8 cellular contexts compared by ENCODE assay signal in the genomic region with DNA sequence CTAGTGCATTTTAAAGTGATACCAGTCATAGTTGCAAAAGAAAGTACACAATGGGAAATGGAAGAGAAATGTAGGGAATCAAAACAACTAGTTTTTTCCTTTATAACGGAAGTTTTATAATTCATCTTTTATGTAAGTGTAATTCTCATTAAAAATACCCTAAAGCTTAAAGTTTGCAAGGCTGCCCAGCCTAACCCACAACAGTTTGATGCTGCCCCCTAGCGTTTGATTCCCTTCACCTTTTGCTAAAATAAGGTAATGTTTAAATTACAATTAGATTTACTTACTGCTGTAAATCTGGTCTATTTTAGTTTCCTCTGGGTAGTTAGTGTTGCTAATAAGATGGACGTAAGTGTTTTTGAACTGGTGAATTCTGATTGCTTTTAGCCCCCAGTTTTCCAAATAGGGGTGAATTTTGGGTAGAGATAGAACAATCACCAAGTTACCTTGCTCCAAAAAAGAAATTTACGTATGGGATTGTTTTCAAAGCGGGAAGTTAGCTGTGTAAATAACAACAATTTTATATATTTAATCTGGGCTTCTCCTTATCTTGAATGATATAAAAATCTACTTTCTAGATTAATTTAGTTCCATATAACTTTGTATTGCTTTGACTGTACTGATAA. TPM values are rescaled to one million over a fixed set of nuclear protein-coding genes. Genes with fewer than 3 reads are reported as not detected.
DNase-seq lines count a peak whose midpoint lies in the region; ATAC-seq, FAIRE-seq and TF ChIP-seq lines count a peak whose summit lies in the region.

No MANE protein-coding gene starts in this region.

- no peak for ATAC-seq in HG03280 (IDR thresholded peaks at IDR 0.05; ENCODE audit: unreplicated experiment)
- no peak for ATAC-seq in HG03039 (IDR thresholded peaks at IDR 0.05; ENCODE audit: unreplicated experiment)

- peaks cover 68% of the 10 kb centered on the region for H3K79me2 ChIP-seq in Loucy (ENCODE audit: insufficient read depth, low read length)

- H3K27ac ChIP-seq in spleen: peak overlapping the region; percentile 44 to 100 (median 100)

- H3K4me1 ChIP-seq in Loucy (ENCODE audit: insufficient read depth, low read length, poor library complexity, severe bottlenecking) (peaks cover 31% of the 10 kb centered on the region), adipocyte (ENCODE audit: control insufficient read depth, insufficient read depth, low read length) (peaks cover 18% of the 10 kb centered on the region), spleen (peaks cover 26 to 82% (median 64%) of the 10 kb centered on the region in 6 donors)

- no peak for TF ChIP-seq POLR2A in spleen (IDR thresholded peaks at IDR 0.05)

- H3K9me3 ChIP-seq in Loucy (ENCODE audit: insufficient read depth, low read depth, low read length) (no peaks in the 10 kb centered on the region), adipocyte (ENCODE audit: control insufficient read depth, low read length) (no peaks in the 10 kb centered on the region), spleen (no peaks in the 10 kb centered on the region)

- H3F3A ChIP-seq in Loucy (ENCODE audit: low read depth): 0 out of 2 replicates have a peak, but pooled peaks cover 3% of the 10 kb centered on the region

- no peak overlapping the region for H2AFZ ChIP-seq in Loucy (ENCODE audit: low read length)

- peaks cover 12% of the 10 kb centered on the region for H4K20me1 ChIP-seq in Loucy (ENCODE audit: insufficient read depth, low read length, poor library complexity, severe bottlenecking)

- no peaks in the 10 kb centered on the region for H3K9me2 ChIP-seq in Loucy (replicated peaks; ENCODE audit: low read depth, low read length)

- DNase-seq in T follicular helper cell (ENCODE audit: low read depth) (peak; percentile 73), adipocyte (ENCODE audit: low read depth) (peak; percentile 95), hypothalamus (lab: John Stamatoyannopoulos, UW) (peak in 33 of 51 donors; percentile 1 to 83 (median 39)), spleen (no peak)

- peak overlapping the region; percentile 86 for H3K4me2 ChIP-seq in Loucy (ENCODE audit: low read depth, low read length, poor library complexity, severe bottlenecking)

- H3K27me3 ChIP-seq in Loucy (ENCODE audit: insufficient read depth, low read length, poor library complexity, severe bottlenecking) (no peaks in the 10 kb centered on the region), adipocyte (replicated peaks; ENCODE audit: control insufficient read depth, insufficient read depth, low read length) (no peaks in the 10 kb centered on the region), spleen (replicated peaks in 1 of 7) (no peaks in the 10 kb centered on the region)

- no peaks in the 10 kb centered on the region for H3K36me3 ChIP-seq in Loucy (ENCODE audit: insufficient read depth, low read length)
- no peaks in the 10 kb centered on the region for H3K36me3 ChIP-seq in adipocyte (ENCODE audit: control insufficient read depth, insufficient read depth, low read length, severe bottlenecking)
- no peaks in the 10 kb centered on the region for H3K36me3 ChIP-seq in spleen

- WGBS in spleen, 5 donors: 29 to 33% (median 32%) methylated on average over 5 of the region's 5 CpGs

- peak overlapping the region; percentile 77 for H3K4me3 ChIP-seq in Loucy (ENCODE audit: low read length, poor library complexity, severe bottlenecking)
- H3K4me3 ChIP-seq in adipocyte (ENCODE audit: low read length): peak overlapping the region; percentile 91
- peak overlapping the region; percentile 1 to 91 (median 74) for H3K4me3 ChIP-seq in spleen

- H3K9ac ChIP-seq in Loucy (ENCODE audit: low read depth, low read length, poor library complexity, severe bottlenecking) (peak overlapping the region; percentile 99), adipocyte (ENCODE audit: low read length) (peak overlapping the region; percentile 52)

- TF ChIP-seq CTCF in Loucy (conservative IDR thresholded peaks at IDR 0.05; ENCODE audit: low read length): peak; percentile 96
- TF ChIP-seq CTCF in spleen (IDR thresholded peaks at IDR 0.05 in 8 of 11, conservative IDR thresholded peaks at IDR 0.05 in 3 of 11): peak; percentile 61 to 82 (median 73)

- peak; percentile 93 for FAIRE-seq in G401.6 (lab: Jason Lieb, UNC)

- intact Hi-C loops in spleen (cut with DNase I; ENCODE audit: low total_unique reads): loop anchor here (10.0 kb wide), 1 partner anchor 404 kb away; the partner anchor contains the start of gene DNAH7

RNA-seq across cellular contexts. Expression of gene SLC39A10, which starts 3.4 kb away (rescaled TPM):
- total RNA-seq in spleen: 10 to 100 TPM; 47.7 to 78.1 (median 60.7) TPM
- 10 to 100 TPM in 1 of 3 donors, 1 to 10 TPM in 2; 7.9 to 14.4 (median 8.3) TPM for polyA plus RNA-seq in spleen
